ENCODE assay signal across 1 cellular context in genomic region chr1:222643937-222644648, GRCh38.
TF ChIP-seq lines count a peak whose summit lies in the region.

No MANE protein-coding gene starts in this region.

TF ChIP-seq in K562, 482 proteins besides CTCF, POLR2A, EP300 and RAD21 (continued from another document and continues in another):
- peak; percentile 80; the same call in 1 of the 2 replicates for TF ChIP-seq STAT6 (CRISPR knock-in tag; IDR thresholded peaks at IDR 0.05)
- TF ChIP-seq ZNF184 (CRISPR knock-in tag; IDR thresholded peaks at IDR 0.05), result no peak
- TF ChIP-seq ZNF263 (CRISPR knock-in tag; IDR thresholded peaks at IDR 0.05; ENCODE audit: borderline replicate concordance), result peak; percentile 72; the same call in 1 of the 2 replicates
- TF ChIP-seq NEUROD1 (IDR thresholded peaks at IDR 0.05; ENCODE audit: borderline replicate concordance, low read depth, low read length, partially characterized antibody), result peak; percentile 58
- no peak for TF ChIP-seq ZFPM2 (CRISPR knock-in tag; IDR thresholded peaks at IDR 0.05)
- no peak for TF ChIP-seq ZNF707 (CRISPR knock-in tag; conservative IDR thresholded peaks at IDR 0.05)
- TF ChIP-seq RBM34 (IDR thresholded peaks at IDR 0.05; ENCODE audit: borderline replicate concordance, insufficient read depth, low read length), result no peak
- TF ChIP-seq ZNF384 (IDR thresholded peaks at IDR 0.05; ENCODE audit: low read depth, low read length), result peak; percentile 39; the same call in 1 of the 2 replicates
- TF ChIP-seq RCOR1 (IDR thresholded peaks at IDR 0.05; ENCODE audit: borderline replicate concordance in 1 of 2, low read depth in 2 of 2, low read length in 2 of 2), result no peak; a peak in 1 of 4 replicates
- TF ChIP-seq ZC3H11A (IDR thresholded peaks at IDR 0.05; ENCODE audit: low read depth, low read length), result no peak; the same call in 1 of the 2 replicates
- TF ChIP-seq MYBL2 (IDR thresholded peaks at IDR 0.05; ENCODE audit: low read depth), result no peak
- TF ChIP-seq MYBL2 (CRISPR knock-in tag; IDR thresholded peaks at IDR 0.05; ENCODE audit: borderline replicate concordance), result no peak
- no peak for TF ChIP-seq CBFA2T2 (conservative IDR thresholded peaks at IDR 0.05)
- TF ChIP-seq ETS1 (conservative IDR thresholded peaks at IDR 0.05; ENCODE audit: control insufficient read depth, low read depth, low read length), result 0 out of 2 replicates have a peak, but pooled peaks have one; percentile 38
- TF ChIP-seq MIER1 (IDR thresholded peaks at IDR 0.05; ENCODE audit: low read depth), result no peak
- TF ChIP-seq FOXA3 (CRISPR knock-in tag; conservative IDR thresholded peaks at IDR 0.05 in 1 of 2, IDR thresholded peaks at IDR 0.05 in 1 of 2), result no peak
- TF ChIP-seq POLR2G (IDR thresholded peaks at IDR 0.05; ENCODE audit: low read depth, low read length), result peak; percentile 88
- no peak for TF ChIP-seq PCBP1 (IDR thresholded peaks at IDR 0.05; ENCODE audit: low read depth, low read length, poor library complexity, severe bottlenecking)
- TF ChIP-seq RNF2 (IDR thresholded peaks at IDR 0.05), result peak; percentile 74; the same call in 1 of the 2 replicates
- no peak for TF ChIP-seq E2F4 (CRISPR knock-in tag; IDR thresholded peaks at IDR 0.05; ENCODE audit: low read depth)
- TF ChIP-seq E2F6 (IDR thresholded peaks at IDR 0.05; ENCODE audit: borderline replicate concordance in 1 of 2, extremely low read depth in 1 of 2, insufficient read depth in 1 of 2, insufficient read length in 1 of 2, low read depth in 1 of 2, low read length in 1 of 2, poor library complexity in 1 of 2, severe bottlenecking in 1 of 2), result peak; percentile 17 to 41
- no peak; the same call in 1 of the 2 replicates for TF ChIP-seq SMAD3 (CRISPR knock-in tag; conservative IDR thresholded peaks at IDR 0.05)
- peak; percentile 74; the same call in 1 of the 2 replicates for TF ChIP-seq CXXC5 (CRISPR knock-in tag; IDR thresholded peaks at IDR 0.05)
- no peak for TF ChIP-seq CUX1 (CRISPR knock-in tag; IDR thresholded peaks at IDR 0.05)
- peak; percentile 57 for TF ChIP-seq NR2C1 (IDR thresholded peaks at IDR 0.05)
- TF ChIP-seq NR2C1 (tag; IDR thresholded peaks at IDR 0.05), result peak; percentile 68; the same call in 1 of the 2 replicates
- TF ChIP-seq ETV1 (tag; conservative IDR thresholded peaks at IDR 0.05; ENCODE audit: low read depth), result peak; percentile 99
- TF ChIP-seq ZNF696 (CRISPR knock-in tag; conservative IDR thresholded peaks at IDR 0.05), result no peak
- no peak for TF ChIP-seq SAFB (IDR thresholded peaks at IDR 0.05; ENCODE audit: borderline replicate concordance, low read depth, low read length)
- no peak; the same call in 1 of the 2 replicates for TF ChIP-seq ZNF175 (CRISPR knock-in tag; IDR thresholded peaks at IDR 0.05; ENCODE audit: low read depth)
- no peak for TF ChIP-seq ZNF398 (CRISPR knock-in tag; IDR thresholded peaks at IDR 0.05)
- no peak for TF ChIP-seq XRCC4 (IDR thresholded peaks at IDR 0.05; ENCODE audit: extremely low read depth, insufficient read depth, insufficient read length)
- TF ChIP-seq ARNT (IDR thresholded peaks at IDR 0.05), result no peak
- no peak for TF ChIP-seq RAD51 (IDR thresholded peaks at IDR 0.05; ENCODE audit: borderline replicate concordance, low read depth)
- TF ChIP-seq ZKSCAN3 (CRISPR knock-in tag; IDR thresholded peaks at IDR 0.05), result no peak
- peak; percentile 73 for TF ChIP-seq KLF1 (tag; IDR thresholded peaks at IDR 0.05)
- no peak for TF ChIP-seq STAT5A (IDR thresholded peaks at IDR 0.05; ENCODE audit: borderline replicate concordance, low read length)
- TF ChIP-seq GABPA (tag; conservative IDR thresholded peaks at IDR 0.05; ENCODE audit: low read depth), result peak; percentile 93
- peak; percentile 76; the same call in 1 of the 2 replicates for TF ChIP-seq CTBP1 (IDR thresholded peaks at IDR 0.05; ENCODE audit: borderline replicate concordance)
- TF ChIP-seq TAL1 (IDR thresholded peaks at IDR 0.05), result no peak
- TF ChIP-seq BRF1 (IDR thresholded peaks at IDR 0.05; ENCODE audit: borderline replicate concordance, extremely low read depth, insufficient read length), result no peak
- TF ChIP-seq ZNF830 (CRISPR knock-in tag; IDR thresholded peaks at IDR 0.05), result no peak
- TF ChIP-seq CHD4 (IDR thresholded peaks at IDR 0.05; ENCODE audit: insufficient read depth, insufficient replicate concordance, low read depth, low read length, poor library complexity, severe bottlenecking), result no peak
- TF ChIP-seq THAP12 (CRISPR knock-in tag; IDR thresholded peaks at IDR 0.05), result 0 out of 2 replicates have a peak, but pooled peaks have one; percentile 25
- peak; percentile 79 for TF ChIP-seq NFE2 (IDR thresholded peaks at IDR 0.05; ENCODE audit: low read depth)
